In the genomic region with DNA sequence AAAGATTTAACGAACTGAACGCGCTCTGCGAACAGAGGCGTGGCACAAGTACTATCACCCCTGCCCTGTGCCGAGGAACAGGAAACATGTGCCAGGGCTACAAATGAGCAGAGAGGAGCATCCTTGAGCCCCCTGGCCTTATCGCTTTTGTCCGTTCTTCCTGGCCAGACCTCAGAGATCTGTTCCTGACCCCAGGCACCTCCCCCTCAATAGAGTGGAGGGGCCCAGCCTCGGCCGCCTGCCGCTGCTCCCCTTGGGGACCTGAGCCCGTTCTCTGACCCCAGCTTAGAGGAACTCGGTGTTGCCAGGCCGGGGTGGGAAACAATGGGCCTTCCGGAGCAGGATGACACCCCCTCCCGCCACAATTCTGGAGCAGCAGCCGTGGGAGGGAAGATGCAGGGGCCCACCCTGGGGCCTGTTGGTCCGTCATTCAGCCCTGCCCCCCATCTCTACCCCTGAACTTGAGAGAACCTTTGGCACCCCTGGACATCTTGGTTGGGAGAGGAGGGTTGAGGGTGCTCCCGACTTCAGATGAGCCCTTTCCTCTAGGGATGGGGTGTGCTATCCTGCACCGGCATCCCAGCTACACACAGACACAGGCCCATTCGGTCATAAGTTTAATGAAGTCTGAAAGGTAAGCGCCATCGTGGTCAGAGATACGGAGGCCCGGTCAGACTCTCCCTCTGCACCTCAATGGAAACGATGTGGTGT, we compare ENCODE assay signal across 8 cellular contexts. TPM values are rescaled to one million over a fixed set of nuclear protein-coding genes. Genes with fewer than 3 reads are reported as not detected.
DNase-seq lines count a peak whose midpoint lies in the region; ATAC-seq and TF ChIP-seq lines count a peak whose summit lies in the region.

No MANE protein-coding gene starts in this region.

- DNase-seq in GF-D8 (lab: John Stamatoyannopoulos, UW) = peak; percentile 75
- peak; percentile 84 for DNase-seq in NB4 (ENCODE audit: low read depth)
- peak; percentile 52 for DNase-seq in iris pigment epithelial cell (ENCODE audit: low read depth)
- DNase-seq in anterior cingulate cortex (lab: John Stamatoyannopoulos, UW) = no peak
- no peak for DNase-seq in GM10248 (ENCODE audit: extremely low spot score)

- H3K27me3 Mint-ChIP-seq in stimulated activated memory B cell treated with anti-CD40 and anti-IgM and Interleukin-4, amounts not matched to agents 10 μg/mL and 1 μg/mL and 100 μg/mL, for 72 hours = no peaks in the 10 kb centered on the region

- peaks cover 13 to 21% of the 10 kb centered on the region in 2 donors for H3K36me3 ChIP-seq in stomach smooth muscle (ENCODE audit: control insufficient read depth in 2 of 2, insufficient read depth in 2 of 2, low read length in 2 of 2)

- no peak for TF ChIP-seq POLR2A in NB4 (IDR thresholded peaks at IDR 0.05; ENCODE audit: extremely low read depth, insufficient read length)

- ATAC-seq in stimulated activated memory B cell treated with anti-CD40 and anti-IgM and Interleukin-4, amounts not matched to agents 10 μg/mL and 1 μg/mL and 100 μg/mL, for 72 hours = no peak

- H3K9ac ChIP-seq in stomach smooth muscle (ENCODE audit: low read length in 2 of 2) = peak overlapping the region; percentile 68 to 80

- peaks cover 45% of the 10 kb centered on the region for H3K4me1 ChIP-seq in stomach smooth muscle (ENCODE audit: control insufficient read depth, insufficient read depth, low read length)

- no peaks in the 10 kb centered on the region for H3K27me3 ChIP-seq in stomach smooth muscle (ENCODE audit: control insufficient read depth in 1 of 2, insufficient read depth in 2 of 2, low read length in 2 of 2)

- peaks cover 33% of the 10 kb centered on the region for H3K36me3 Mint-ChIP-seq in stimulated activated memory B cell treated with anti-CD40 and anti-IgM and Interleukin-4, amounts not matched to agents 10 μg/mL and 1 μg/mL and 100 μg/mL, for 72 hours

- H3K9me3 Mint-ChIP-seq in stimulated activated memory B cell treated with anti-CD40 and anti-IgM and Interleukin-4, amounts not matched to agents 10 μg/mL and 1 μg/mL and 100 μg/mL, for 72 hours = no peaks in the 10 kb centered on the region

- H3K27ac ChIP-seq in adipose tissue (ENCODE audit: low read depth, low read length) (peak overlapping the region; percentile 56), stomach smooth muscle (ENCODE audit: low read length) (peak overlapping the region; percentile 89)

- H3K9me3 ChIP-seq in stomach smooth muscle (ENCODE audit: control insufficient read depth in 2 of 2, low read length in 2 of 2) = no peaks in the 10 kb centered on the region

- POLR2A ChIA-PET in GM10248 (lab: Yijun Ruan, JAX) = interaction anchor here (1.0 to 1.2 kb wide), 3 partner anchors 9 to 13 kb away, joined by 4 to 14 read pairs (median 6); no protein-coding TSS in a partner anchor

- no peak overlapping the region for H3K27ac Mint-ChIP-seq in stimulated activated memory B cell treated with anti-CD40 and anti-IgM and Interleukin-4, amounts not matched to agents 10 μg/mL and 1 μg/mL and 100 μg/mL, for 72 hours

- H3K4me1 Mint-ChIP-seq in stimulated activated memory B cell treated with anti-CD40 and anti-IgM and Interleukin-4, amounts not matched to agents 10 μg/mL and 1 μg/mL and 100 μg/mL, for 72 hours = peaks cover 17% of the 10 kb centered on the region

- 2 to 21% (median 3%) methylated on average over 26 of the region's 26 CpGs for WGBS in adipose tissue, 3 donors

- peak overlapping the region; percentile 87 for H3K4me3 ChIP-seq in NB4 (ENCODE audit: low read depth, low read length)
- H3K4me3 ChIP-seq in stomach smooth muscle (ENCODE audit: low read length in 2 of 2) = peak overlapping the region; percentile 77 to 97

- H3K4me3 Mint-ChIP-seq in stimulated activated memory B cell treated with anti-CD40 and anti-IgM and Interleukin-4, amounts not matched to agents 10 μg/mL and 1 μg/mL and 100 μg/mL, for 72 hours = no peak overlapping the region

- TF ChIP-seq CTCF in NB4 (IDR thresholded peaks at IDR 0.05; ENCODE audit: low read depth, low read length) (no peak), GM10248 (IDR thresholded peaks at IDR 0.05; ENCODE audit: control extremely low read depth, extremely low read depth, low read depth, missing control alignments) (no peak)

- CTCF ChIA-PET in GM10248 (lab: Yijun Ruan, JAX) = interaction anchor here (0.9 to 2.8 kb wide), 12 partner anchors 11 to 132 kb away, joined by 3 to 8 read pairs (median 6); no protein-coding TSS in a partner anchor

RNA-seq across cellular contexts. Expression of gene NAA38, which starts 1.1 kb away (rescaled TPM):
- 100 to 1,000 TPM in 2 of 3 donors, 10 to 100 TPM in 1; 69.0 to 191 (median 132) TPM for polyA plus RNA-seq in adipose tissue

RNA-seq across cellular contexts. Expression of gene TMEM88, which starts 1.4 kb away (rescaled TPM):
- polyA plus RNA-seq in adipose tissue = 10 to 100 TPM; 10.4 to 85.7 (median 77.4) TPM

RNA-seq across cellular contexts. Expression of gene CYB5D1, which starts 1.6 kb away (rescaled TPM):
- polyA plus RNA-seq in adipose tissue = 10 to 100 TPM in 2 of 3 donors, 1 to 10 TPM in 1; 8.9 to 15.4 (median 11.2) TPM

RNA-seq across cellular contexts. Expression of gene KDM6B, which starts 22.2 kb away (rescaled TPM):
- 10 to 100 TPM in 2 of 3 donors, 1 to 10 TPM in 1; 4.6 to 44.6 (median 21.6) TPM for polyA plus RNA-seq in adipose tissue

RNA-seq across cellular contexts. Expression of gene CHD3, which starts 32.4 kb away (rescaled TPM):
- polyA plus RNA-seq in adipose tissue = 100 to 1,000 TPM in 1 of 3 donors, 10 to 100 TPM in 2; 38.4 to 169 (median 39.4) TPM

Comparison
In these comparisons a context has a peak if more than half of its experiments do, and no peak if none do; other contexts are left out.
1. DNase-seq: peak in GF-D8 (single experiment), NB4 (single experiment) and iris pigment epithelial cell (single experiment); none in anterior cingulate cortex (0 of 58) and GM10248 (single experiment).